In the genomic region with DNA sequence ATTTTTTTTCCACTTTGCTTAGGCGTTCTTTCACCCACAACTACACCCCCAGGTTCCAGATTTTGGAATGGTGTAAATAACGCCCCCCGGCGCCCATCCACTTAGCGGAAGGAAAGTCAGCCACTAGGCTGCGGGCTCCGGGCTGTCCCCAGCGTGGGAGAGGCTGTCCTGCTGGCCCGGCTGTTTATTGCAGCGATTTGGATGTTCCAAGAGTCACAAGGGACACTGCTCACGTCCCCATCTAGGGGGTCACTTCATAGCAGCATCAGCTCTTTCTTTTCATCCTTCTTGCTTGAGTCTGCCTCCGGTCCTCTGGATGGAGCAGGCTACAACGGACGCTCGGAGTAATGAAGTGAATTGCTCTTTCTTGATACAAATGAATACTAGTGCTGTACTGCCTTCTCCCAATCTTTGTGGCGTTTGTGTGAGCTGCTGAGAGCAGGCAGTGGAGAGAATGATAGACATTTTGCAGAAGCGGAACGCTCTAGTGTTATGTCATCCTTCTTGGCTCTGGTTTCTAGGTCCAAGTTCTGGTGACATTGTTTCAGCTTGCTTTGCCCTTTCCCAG, we compare ENCODE assay signal across 1 cellular context.
TF ChIP-seq lines count a peak whose summit lies in the region.

No MANE protein-coding gene starts in this region.

TF ChIP-seq in SK-N-SH treated with all-trans-retinoic acid at 6 μM for 48 hours, 23 proteins besides CTCF, POLR2A, EP300 and RAD21 (continued from another document):
- TF ChIP-seq, protein P1, sequence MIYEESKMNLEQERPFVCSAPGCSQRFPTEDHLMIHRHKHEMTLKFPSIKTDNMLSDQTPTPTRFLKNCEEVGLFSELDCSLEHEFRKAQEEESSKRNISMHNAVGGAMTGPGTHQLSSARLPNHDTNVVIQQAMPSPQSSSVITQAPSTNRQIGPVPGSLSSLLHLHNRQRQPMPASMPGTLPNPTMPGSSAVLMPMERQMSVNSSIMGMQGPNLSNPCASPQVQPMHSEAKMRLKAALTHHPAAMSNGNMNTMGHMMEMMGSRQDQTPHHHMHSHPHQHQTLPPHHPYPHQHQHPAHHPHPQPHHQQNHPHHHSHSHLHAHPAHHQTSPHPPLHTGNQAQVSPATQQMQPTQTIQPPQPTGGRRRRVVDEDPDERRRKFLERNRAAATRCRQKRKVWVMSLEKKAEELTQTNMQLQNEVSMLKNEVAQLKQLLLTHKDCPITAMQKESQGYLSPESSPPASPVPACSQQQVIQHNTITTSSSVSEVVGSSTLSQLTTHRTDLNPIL (CRISPR knock-in tag; IDR thresholded peaks at IDR 0.05; ENCODE audit: low read depth): no peak
- TF ChIP-seq BACH2 (CRISPR knock-in tag; IDR thresholded peaks at IDR 0.05; ENCODE audit: borderline replicate concordance): no peak
- TF ChIP-seq ZNF70 (CRISPR knock-in tag; IDR thresholded peaks at IDR 0.05): no peak
- no peak for TF ChIP-seq PPARA (CRISPR knock-in tag; IDR thresholded peaks at IDR 0.05; ENCODE audit: borderline replicate concordance)
